ENCODE assay signal across 1 cellular context in genomic region chr1:214050513-214051401, GRCh38.
A peak's percentile ranks its signal among the peaks of the same experiment; 100 is the strongest.
TF ChIP-seq lines count a peak whose summit lies in the region.

No MANE protein-coding gene starts in this region.

TF ChIP-seq in HepG2, 621 proteins besides CTCF, POLR2A, EP300 and RAD21 (continued from another document and continues in another):
- TF ChIP-seq CEBPZ (IDR thresholded peaks at IDR 0.05; ENCODE audit: low read length), result no peak
- TF ChIP-seq ZFP41 (CRISPR knock-in tag; IDR thresholded peaks at IDR 0.05; ENCODE audit: borderline replicate concordance), result no peak
- peak; percentile 93 for TF ChIP-seq HMG20B (CRISPR knock-in tag; conservative IDR thresholded peaks at IDR 0.05)
- TF ChIP-seq REPIN1 (CRISPR knock-in tag; IDR thresholded peaks at IDR 0.05; ENCODE audit: borderline replicate concordance, low read depth), result no peak; the same call in 1 of the 2 replicates
- TF ChIP-seq, protein P1, sequence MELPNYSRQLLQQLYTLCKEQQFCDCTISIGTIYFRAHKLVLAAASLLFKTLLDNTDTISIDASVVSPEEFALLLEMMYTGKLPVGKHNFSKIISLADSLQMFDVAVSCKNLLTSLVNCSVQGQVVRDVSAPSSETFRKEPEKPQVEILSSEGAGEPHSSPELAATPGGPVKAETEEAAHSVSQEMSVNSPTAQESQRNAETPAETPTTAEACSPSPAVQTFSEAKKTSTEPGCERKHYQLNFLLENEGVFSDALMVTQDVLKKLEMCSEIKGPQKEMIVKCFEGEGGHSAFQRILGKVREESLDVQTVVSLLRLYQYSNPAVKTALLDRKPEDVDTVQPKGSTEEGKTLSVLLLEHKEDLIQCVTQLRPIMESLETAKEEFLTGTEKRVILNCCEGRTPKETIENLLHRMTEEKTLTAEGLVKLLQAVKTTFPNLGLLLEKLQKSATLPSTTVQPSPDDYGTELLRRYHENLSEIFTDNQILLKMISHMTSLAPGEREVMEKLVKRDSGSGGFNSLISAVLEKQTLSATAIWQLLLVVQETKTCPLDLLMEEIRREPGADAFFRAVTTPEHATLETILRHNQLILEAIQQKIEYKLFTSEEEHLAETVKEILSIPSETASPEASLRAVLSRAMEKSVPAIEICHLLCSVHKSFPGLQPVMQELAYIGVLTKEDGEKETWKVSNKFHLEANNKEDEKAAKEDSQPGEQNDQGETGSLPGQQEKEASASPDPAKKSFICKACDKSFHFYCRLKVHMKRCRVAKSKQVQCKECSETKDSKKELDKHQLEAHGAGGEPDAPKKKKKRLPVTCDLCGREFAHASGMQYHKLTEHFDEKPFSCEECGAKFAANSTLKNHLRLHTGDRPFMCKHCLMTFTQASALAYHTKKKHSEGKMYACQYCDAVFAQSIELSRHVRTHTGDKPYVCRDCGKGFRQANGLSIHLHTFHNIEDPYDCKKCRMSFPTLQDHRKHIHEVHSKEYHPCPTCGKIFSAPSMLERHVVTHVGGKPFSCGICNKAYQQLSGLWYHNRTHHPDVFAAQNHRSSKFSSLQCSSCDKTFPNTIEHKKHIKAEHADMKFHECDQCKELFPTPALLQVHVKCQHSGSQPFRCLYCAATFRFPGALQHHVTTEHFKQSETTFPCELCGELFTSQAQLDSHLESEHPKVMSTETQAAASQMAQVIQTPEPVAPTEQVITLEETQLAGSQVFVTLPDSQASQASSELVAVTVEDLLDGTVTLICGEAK (IDR thresholded peaks at IDR 0.05), result no peak
- TF ChIP-seq, protein P1 (CRISPR knock-in tag; IDR thresholded peaks at IDR 0.05), result peak; percentile 71
- TF ChIP-seq, protein P2, sequence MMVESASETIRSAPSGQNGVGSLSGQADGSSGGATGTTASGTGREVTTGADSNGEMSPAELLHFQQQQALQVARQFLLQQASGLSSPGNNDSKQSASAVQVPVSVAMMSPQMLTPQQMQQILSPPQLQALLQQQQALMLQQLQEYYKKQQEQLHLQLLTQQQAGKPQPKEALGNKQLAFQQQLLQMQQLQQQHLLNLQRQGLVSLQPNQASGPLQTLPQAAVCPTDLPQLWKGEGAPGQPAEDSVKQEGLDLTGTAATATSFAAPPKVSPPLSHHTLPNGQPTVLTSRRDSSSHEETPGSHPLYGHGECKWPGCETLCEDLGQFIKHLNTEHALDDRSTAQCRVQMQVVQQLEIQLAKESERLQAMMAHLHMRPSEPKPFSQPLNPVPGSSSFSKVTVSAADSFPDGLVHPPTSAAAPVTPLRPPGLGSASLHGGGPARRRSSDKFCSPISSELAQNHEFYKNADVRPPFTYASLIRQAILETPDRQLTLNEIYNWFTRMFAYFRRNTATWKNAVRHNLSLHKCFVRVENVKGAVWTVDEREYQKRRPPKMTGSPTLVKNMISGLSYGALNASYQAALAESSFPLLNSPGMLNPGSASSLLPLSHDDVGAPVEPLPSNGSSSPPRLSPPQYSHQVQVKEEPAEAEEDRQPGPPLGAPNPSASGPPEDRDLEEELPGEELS (CRISPR knock-in tag; IDR thresholded peaks at IDR 0.05), result peak; percentile 97
- no peak for TF ChIP-seq JDP2 (CRISPR knock-in tag; IDR thresholded peaks at IDR 0.05; ENCODE audit: borderline replicate concordance)
- peak; percentile 93 for TF ChIP-seq FOXK1 (CRISPR knock-in tag; IDR thresholded peaks at IDR 0.05; ENCODE audit: borderline replicate concordance, low read depth)
- peak; percentile 92; the same call in 1 of the 2 replicates for TF ChIP-seq ZNF746 (CRISPR knock-in tag; IDR thresholded peaks at IDR 0.05)
- no peak for TF ChIP-seq ZFP36L2 (CRISPR knock-in tag; IDR thresholded peaks at IDR 0.05)
- no peak for TF ChIP-seq SMARCE1 (IDR thresholded peaks at IDR 0.05; ENCODE audit: borderline replicate concordance)
- TF ChIP-seq, protein P3, sequence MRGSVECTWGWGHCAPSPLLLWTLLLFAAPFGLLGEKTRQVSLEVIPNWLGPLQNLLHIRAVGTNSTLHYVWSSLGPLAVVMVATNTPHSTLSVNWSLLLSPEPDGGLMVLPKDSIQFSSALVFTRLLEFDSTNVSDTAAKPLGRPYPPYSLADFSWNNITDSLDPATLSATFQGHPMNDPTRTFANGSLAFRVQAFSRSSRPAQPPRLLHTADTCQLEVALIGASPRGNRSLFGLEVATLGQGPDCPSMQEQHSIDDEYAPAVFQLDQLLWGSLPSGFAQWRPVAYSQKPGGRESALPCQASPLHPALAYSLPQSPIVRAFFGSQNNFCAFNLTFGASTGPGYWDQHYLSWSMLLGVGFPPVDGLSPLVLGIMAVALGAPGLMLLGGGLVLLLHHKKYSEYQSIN (CRISPR knock-in tag; IDR thresholded peaks at IDR 0.05; ENCODE audit: borderline replicate concordance), result no peak
- no peak for TF ChIP-seq ZNF253 (CRISPR knock-in tag; IDR thresholded peaks at IDR 0.05; ENCODE audit: borderline replicate concordance)
- TF ChIP-seq ZSCAN20 (CRISPR knock-in tag; IDR thresholded peaks at IDR 0.05; ENCODE audit: borderline replicate concordance), result 0 out of 2 replicates have a peak, but pooled peaks have one; percentile 68
- TF ChIP-seq SOX13 (IDR thresholded peaks at IDR 0.05), result peak; percentile 58
- TF ChIP-seq SOX13 (CRISPR knock-in tag; conservative IDR thresholded peaks at IDR 0.05 in 1 of 2, IDR thresholded peaks at IDR 0.05 in 1 of 2), result peak in 1 of 2 experiments; percentile 88; a peak in 2 of 4 replicates
- TF ChIP-seq TARDBP (CRISPR knock-in tag; IDR thresholded peaks at IDR 0.05), result peak; percentile 89
- TF ChIP-seq ZNF749 (CRISPR knock-in tag; IDR thresholded peaks at IDR 0.05; ENCODE audit: borderline replicate concordance), result no peak
- peak; percentile 60; the same call in 1 of the 2 replicates for TF ChIP-seq NCOA5 (CRISPR knock-in tag; IDR thresholded peaks at IDR 0.05)
- TF ChIP-seq LCORL (IDR thresholded peaks at IDR 0.05), result peak; percentile 91
- TF ChIP-seq LCORL (CRISPR knock-in tag; IDR thresholded peaks at IDR 0.05), result peak; percentile 97
- TF ChIP-seq RBM22 (optimal IDR thresholded peaks at IDR 0.05; ENCODE audit: low read length), result no peak
- TF ChIP-seq KLF11 (CRISPR knock-in tag; IDR thresholded peaks at IDR 0.05), result no peak
- no peak for TF ChIP-seq XBP1 (CRISPR knock-in tag; IDR thresholded peaks at IDR 0.05)
- TF ChIP-seq, protein P4, sequence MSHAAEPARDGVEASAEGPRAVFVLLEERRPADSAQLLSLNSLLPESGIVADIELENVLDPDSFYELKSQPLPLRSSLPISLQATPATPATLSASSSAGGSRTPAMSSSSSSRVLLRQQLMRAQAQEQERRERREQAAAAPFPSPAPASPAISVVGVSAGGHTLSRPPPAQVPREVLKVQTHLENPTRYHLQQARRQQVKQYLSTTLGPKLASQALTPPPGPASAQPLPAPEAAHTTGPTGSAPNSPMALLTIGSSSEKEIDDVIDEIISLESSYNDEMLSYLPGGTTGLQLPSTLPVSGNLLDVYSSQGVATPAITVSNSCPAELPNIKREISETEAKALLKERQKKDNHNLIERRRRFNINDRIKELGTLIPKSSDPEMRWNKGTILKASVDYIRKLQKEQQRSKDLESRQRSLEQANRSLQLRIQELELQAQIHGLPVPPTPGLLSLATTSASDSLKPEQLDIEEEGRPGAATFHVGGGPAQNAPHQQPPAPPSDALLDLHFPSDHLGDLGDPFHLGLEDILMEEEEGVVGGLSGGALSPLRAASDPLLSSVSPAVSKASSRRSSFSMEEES (CRISPR knock-in tag; IDR thresholded peaks at IDR 0.05), result peak; percentile 67
- no peak for TF ChIP-seq ZNF546 (CRISPR knock-in tag; conservative IDR thresholded peaks at IDR 0.05)
- TF ChIP-seq ZNF441 (CRISPR knock-in tag; IDR thresholded peaks at IDR 0.05; ENCODE audit: borderline replicate concordance), result peak; percentile 71
- TF ChIP-seq ETV5 (CRISPR knock-in tag; IDR thresholded peaks at IDR 0.05; ENCODE audit: borderline replicate concordance), result peak; percentile 95
- TF ChIP-seq ZNF800 (CRISPR knock-in tag; IDR thresholded peaks at IDR 0.05), result no peak
- peak; percentile 64 for TF ChIP-seq GABPB1 (CRISPR knock-in tag; IDR thresholded peaks at IDR 0.05)
- TF ChIP-seq, protein P5, sequence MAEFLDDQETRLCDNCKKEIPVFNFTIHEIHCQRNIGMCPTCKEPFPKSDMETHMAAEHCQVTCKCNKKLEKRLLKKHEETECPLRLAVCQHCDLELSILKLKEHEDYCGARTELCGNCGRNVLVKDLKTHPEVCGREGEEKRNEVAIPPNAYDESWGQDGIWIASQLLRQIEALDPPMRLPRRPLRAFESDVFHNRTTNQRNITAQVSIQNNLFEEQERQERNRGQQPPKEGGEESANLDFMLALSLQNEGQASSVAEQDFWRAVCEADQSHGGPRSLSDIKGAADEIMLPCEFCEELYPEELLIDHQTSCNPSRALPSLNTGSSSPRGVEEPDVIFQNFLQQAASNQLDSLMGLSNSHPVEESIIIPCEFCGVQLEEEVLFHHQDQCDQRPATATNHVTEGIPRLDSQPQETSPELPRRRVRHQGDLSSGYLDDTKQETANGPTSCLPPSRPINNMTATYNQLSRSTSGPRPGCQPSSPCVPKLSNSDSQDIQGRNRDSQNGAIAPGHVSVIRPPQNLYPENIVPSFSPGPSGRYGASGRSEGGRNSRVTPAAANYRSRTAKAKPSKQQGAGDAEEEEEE (CRISPR knock-in tag; IDR thresholded peaks at IDR 0.05; ENCODE audit: borderline replicate concordance), result no peak
